Comparison of ENCODE assay signal across 21 cellular contexts in genomic region chr6:58419321-58419720, GRCh38.
"Had no signal": no experiment of that assay in that cellular context is flagged by ENCODE, and none has a peak within 500 bp of the region (broad histone marks: within the 10 kb centered on the region; RNA-seq: fewer than 3 reads in every experiment).

No MANE protein-coding gene starts in this region.

- ATAC-seq: esophagus mucosa; gastrocnemius medialis; heart right ventricle; left cardiac atrium; left lung; left ventricle myocardium superior; lower lobe of right lung; naive thymus-derived CD4-positive, alpha-beta T cell had no signal

- DNase-seq: dermis blood vessel endothelial cell; dorsolateral prefrontal cortex; effector CD4-positive, alpha-beta T cell; effector memory CD4-positive, alpha-beta T cell; erythroblast; esophagus squamous epithelium; foreskin fibroblast; foreskin melanocyte; gastrocnemius medialis; glutamatergic neuron; head of caudate nucleus; heart right ventricle; hippocampal formation; left cardiac atrium; left lung; left ventricle myocardium superior; lower lobe of right lung; mesendoderm; midbrain; naive thymus-derived CD4-positive, alpha-beta T cell had no signal
